In genomic region chr20:48984575-48985219, GRCh38 we compare ENCODE assay signal across 26 cellular contexts.
A peak's percentile ranks its signal among the peaks of the same experiment; 100 is the strongest.
DNase-seq lines count a peak whose midpoint lies in the region; ATAC-seq and TF ChIP-seq lines count a peak whose summit lies in the region.
"Had no signal": no experiment of that assay in that cellular context is flagged by ENCODE, and none has a peak within 500 bp of the region (broad histone marks: within the 10 kb centered on the region; RNA-seq: fewer than 3 reads in every experiment).

No MANE protein-coding gene starts in this region.

- H3K4me3 ChIP-seq in gastrocnemius medialis: no peak overlapping the region
- H3K4me3 ChIP-seq: GM23248, left ventricle myocardium inferior, transverse colon had no signal

- H3K4me1 ChIP-seq in gastrocnemius medialis: peaks cover 0 to 38% of the 10 kb centered on the region in 2 donors
- H3K4me1 ChIP-seq: transverse colon had no signal

- peak overlapping the region; percentile 22 to 79 (median 76) for H3K27ac ChIP-seq in gastrocnemius medialis
- H3K27ac ChIP-seq: transverse colon had no signal

- H3K27me3 ChIP-seq in gastrocnemius medialis: no peaks in the 10 kb centered on the region
- H3K27me3 ChIP-seq: transverse colon had no signal

- no peak for TF ChIP-seq POLR2A in gastrocnemius medialis (IDR thresholded peaks at IDR 0.05)

- H3K36me3 ChIP-seq in gastrocnemius medialis: peaks cover 7 to 67% of the 10 kb centered on the region in 2 donors

- in situ Hi-C loops in gastrocnemius medialis (cut with MboI; ENCODE audit: low sequenced_read_pairs in 4 of 4): no loop called here

- no peak for TF ChIP-seq EP300 in Ishikawa (IDR thresholded peaks at IDR 0.05; ENCODE audit: borderline replicate concordance)

- ATAC-seq in gastrocnemius medialis: no peak
- ATAC-seq in GM21529 (IDR thresholded peaks at IDR 0.05; ENCODE audit: unreplicated experiment): no peak
- ATAC-seq: activated CD4-positive, CD25-positive, alpha-beta regulatory T cell treated with anti-CD3 and anti-CD28 coated beads, Interleukin-2, amount 50 U/mL, for 24 hours; activated naive CD8-positive, alpha-beta T cell treated with anti-CD3 and anti-CD28 coated beads, Interleukin-2, amount 50 U/mL, for 24 hours; activated T-cell treated with anti-CD3 and anti-CD28 coated beads, Interleukin-2, amount 50 U/mL, for 72 hours; naive thymus-derived CD4-positive, alpha-beta T cell; T-helper 17 cell had no signal

- intact Hi-C loops in gastrocnemius medialis (cut with DNase I; ENCODE audit: low total_unique reads): no loop called here

- no peak for TF ChIP-seq CTCF in gastrocnemius medialis (IDR thresholded peaks at IDR 0.05 in 4 of 5, conservative IDR thresholded peaks at IDR 0.05 in 1 of 5)

- DNase-seq in astrocyte of the hippocampus (ENCODE audit: low read depth, low spot score) (peak; percentile 13), iris pigment epithelial cell (ENCODE audit: low read depth) (peak; percentile 8), gastrocnemius medialis (no peak), HuH-7.5 (ENCODE audit: low spot score) (no peak)
- no peak for DNase-seq in effector CD8-positive, alpha-beta T cell (lab: John Stamatoyannopoulos, UW)
- DNase-seq: activated CD4-positive, alpha-beta T cell treated with anti-CD3 and anti-CD28 coated beads, Interleukin-2, amount 50 U/mL, for 48 hours; activated naive CD4-positive, alpha-beta T cell; activated naive CD8-positive, alpha-beta T cell treated with anti-CD3 and anti-CD28 coated beads, Interleukin-2, amount 50 U/mL, for 24 hours; activated T-cell treated with anti-CD3 and anti-CD28 coated beads, Interleukin-2, amount 50 U/mL, for 72 hours; glutamatergic neuron; GM23248; KG1; left ventricle myocardium inferior; naive thymus-derived CD4-positive, alpha-beta T cell; NCI-H1092 treated with DMSO at 0.1 percent for 48 hours; NCI-H187; NCI-H2171 treated with DMSO at 0.1 percent for 48 hours; NCI-H510A; occipital lobe; SK-N-SH; stimulated activated CD4-positive, alpha-beta T cell treated with anti-CD3 and anti-CD28 coated beads, Interleukin-4, amount 100 ng/mL, for 4 hours; T-helper 17 cell; transverse colon had no signal

- no peak for TF ChIP-seq RAD21 in Ishikawa (IDR thresholded peaks at IDR 0.05; ENCODE audit: low read depth)

- no peaks in the 10 kb centered on the region for H3K9me3 ChIP-seq in gastrocnemius medialis
- H3K9me3 ChIP-seq: SK-N-SH, transverse colon had no signal

TF ChIP-seq in Ishikawa, 13 proteins besides CTCF, POLR2A, EP300 and RAD21:
- peak; percentile 49; the same call in 1 of the 2 replicates for TF ChIP-seq TEAD4 (IDR thresholded peaks at IDR 0.05)
- TF ChIP-seq, protein P1, sequence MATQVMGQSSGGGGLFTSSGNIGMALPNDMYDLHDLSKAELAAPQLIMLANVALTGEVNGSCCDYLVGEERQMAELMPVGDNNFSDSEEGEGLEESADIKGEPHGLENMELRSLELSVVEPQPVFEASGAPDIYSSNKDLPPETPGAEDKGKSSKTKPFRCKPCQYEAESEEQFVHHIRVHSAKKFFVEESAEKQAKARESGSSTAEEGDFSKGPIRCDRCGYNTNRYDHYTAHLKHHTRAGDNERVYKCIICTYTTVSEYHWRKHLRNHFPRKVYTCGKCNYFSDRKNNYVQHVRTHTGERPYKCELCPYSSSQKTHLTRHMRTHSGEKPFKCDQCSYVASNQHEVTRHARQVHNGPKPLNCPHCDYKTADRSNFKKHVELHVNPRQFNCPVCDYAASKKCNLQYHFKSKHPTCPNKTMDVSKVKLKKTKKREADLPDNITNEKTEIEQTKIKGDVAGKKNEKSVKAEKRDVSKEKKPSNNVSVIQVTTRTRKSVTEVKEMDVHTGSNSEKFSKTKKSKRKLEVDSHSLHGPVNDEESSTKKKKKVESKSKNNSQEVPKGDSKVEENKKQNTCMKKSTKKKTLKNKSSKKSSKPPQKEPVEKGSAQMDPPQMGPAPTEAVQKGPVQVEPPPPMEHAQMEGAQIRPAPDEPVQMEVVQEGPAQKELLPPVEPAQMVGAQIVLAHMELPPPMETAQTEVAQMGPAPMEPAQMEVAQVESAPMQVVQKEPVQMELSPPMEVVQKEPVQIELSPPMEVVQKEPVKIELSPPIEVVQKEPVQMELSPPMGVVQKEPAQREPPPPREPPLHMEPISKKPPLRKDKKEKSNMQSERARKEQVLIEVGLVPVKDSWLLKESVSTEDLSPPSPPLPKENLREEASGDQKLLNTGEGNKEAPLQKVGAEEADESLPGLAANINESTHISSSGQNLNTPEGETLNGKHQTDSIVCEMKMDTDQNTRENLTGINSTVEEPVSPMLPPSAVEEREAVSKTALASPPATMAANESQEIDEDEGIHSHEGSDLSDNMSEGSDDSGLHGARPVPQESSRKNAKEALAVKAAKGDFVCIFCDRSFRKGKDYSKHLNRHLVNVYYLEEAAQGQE (IDR thresholded peaks at IDR 0.05; ENCODE audit: low read depth): no peak
- peak; percentile 23; the same call in 1 of the 2 replicates for TF ChIP-seq NFIC (IDR thresholded peaks at IDR 0.05)
- no peak for TF ChIP-seq ZBTB7A (IDR thresholded peaks at IDR 0.05; ENCODE audit: low read depth)
- no peak for TF ChIP-seq TCF12 (IDR thresholded peaks at IDR 0.05; ENCODE audit: low read depth)
- no peak for TF ChIP-seq CEBPB (IDR thresholded peaks at IDR 0.05)
- no peak for TF ChIP-seq YY1 (IDR thresholded peaks at IDR 0.05; ENCODE audit: low read depth)
- TF ChIP-seq FOXM1 (IDR thresholded peaks at IDR 0.05; ENCODE audit: borderline replicate concordance, low read depth): peak; percentile 52; the same call in 1 of the 2 replicates
- no peak for TF ChIP-seq TAF1 (IDR thresholded peaks at IDR 0.05; ENCODE audit: low read depth)
- peak; percentile 86 for TF ChIP-seq EGR1 (IDR thresholded peaks at IDR 0.05)
- TF ChIP-seq, protein P2, sequence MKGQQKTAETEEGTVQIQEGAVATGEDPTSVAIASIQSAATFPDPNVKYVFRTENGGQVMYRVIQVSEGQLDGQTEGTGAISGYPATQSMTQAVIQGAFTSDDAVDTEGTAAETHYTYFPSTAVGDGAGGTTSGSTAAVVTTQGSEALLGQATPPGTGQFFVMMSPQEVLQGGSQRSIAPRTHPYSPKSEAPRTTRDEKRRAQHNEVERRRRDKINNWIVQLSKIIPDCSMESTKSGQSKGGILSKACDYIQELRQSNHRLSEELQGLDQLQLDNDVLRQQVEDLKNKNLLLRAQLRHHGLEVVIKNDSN (IDR thresholded peaks at IDR 0.05): no peak; the same call in 1 of the 2 replicates
- no peak for TF ChIP-seq CREB1 (IDR thresholded peaks at IDR 0.05; ENCODE audit: low read depth)
- TF ChIP-seq MAX (IDR thresholded peaks at IDR 0.05): peak; percentile 72

Comparison
In these comparisons a context has a peak if more than half of its experiments do, and no peak if none do; other contexts are left out.
1. DNase-seq: peak in astrocyte of the hippocampus (single experiment) and iris pigment epithelial cell (single experiment); none in gastrocnemius medialis (0 of 2), effector CD8-positive, alpha-beta T cell (single experiment) and HuH-7.5 (single experiment).